ENCODE assay signal across 10 cellular contexts in the genomic region with DNA sequence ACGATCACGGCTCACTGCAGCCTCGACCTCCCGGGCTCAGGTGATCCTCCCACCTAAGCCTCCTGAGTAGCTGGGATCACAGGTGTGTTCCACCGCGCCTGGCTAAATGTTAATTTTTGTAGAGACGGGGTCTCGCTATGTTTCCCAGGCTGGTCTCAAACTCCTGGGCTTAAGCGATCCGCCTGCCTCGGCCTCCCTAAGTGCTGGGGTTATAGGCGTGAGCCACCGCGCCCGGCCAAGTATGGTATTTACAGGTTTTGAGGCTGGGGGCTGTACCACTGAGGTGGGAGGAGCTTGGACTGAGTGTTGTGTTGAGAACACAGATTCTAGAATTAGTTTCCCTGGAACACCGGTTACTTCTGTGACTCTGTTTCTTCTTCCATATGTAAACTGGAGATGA. TPM values are rescaled to one million over a fixed set of nuclear protein-coding genes. Genes with fewer than 3 reads are reported as not detected.
DNase-seq lines count a peak whose midpoint lies in the region; ATAC-seq and TF ChIP-seq lines count a peak whose summit lies in the region.
"Had no signal": no experiment of that assay in that cellular context is flagged by ENCODE, and none has a peak within 500 bp of the region (broad histone marks: within the 10 kb centered on the region; RNA-seq: fewer than 3 reads in every experiment).

No MANE protein-coding gene starts in this region.

- H3K79me2 ChIP-seq in fibroblast of lung (ENCODE audit: control insufficient read depth, insufficient read depth, low read length) = no peaks in the 10 kb centered on the region

- peaks cover 37% of the 10 kb centered on the region for H3K4me1 Mint-ChIP-seq in activated naive CD4-positive, alpha-beta T cell treated with anti-CD3 and anti-CD28 coated beads, Interleukin-2, amount 10 ng/mL, durations not matched to agents 7 days and 5 days
- peaks cover 38 to 70% of the 10 kb centered on the region in 2 donors for H3K4me1 Mint-ChIP-seq in stimulated activated naive B cell treated with anti-CD40 and anti-IgM and Interleukin-4, amounts not matched to agents 10 μg/mL and 1 μg/mL and 100 μg/mL, for 72 hours

- no peak overlapping the region for H3K9ac ChIP-seq in fibroblast of lung (ENCODE audit: insufficient read depth, low read length)

- ATAC-seq in stimulated activated naive B cell treated with anti-CD40 and anti-IgM and Interleukin-4, amounts not matched to agents 10 μg/mL and 1 μg/mL and 100 μg/mL, for 72 hours (replicated peaks) = no peak
- no peak for ATAC-seq in left lung

- H3K4me3 ChIP-seq in fibroblast of lung (replicated peaks in 1 of 4; ENCODE audit: control extremely low read depth in 1 of 4, insufficient read depth in 1 of 4, low read depth in 3 of 4, low read length in 4 of 4) (no peak overlapping the region), left lung (peak overlapping the region in 1 of 2 donors; percentile 62)

- H4K20me1 ChIP-seq in fibroblast of lung (ENCODE audit: control insufficient read depth, extremely low read depth, insufficient read depth, low read length) = no peaks in the 10 kb centered on the region

- intact Hi-C loops in left lung (cut with DNase I) = no loop called here

- TF ChIP-seq CTCF in fibroblast of lung (conservative IDR thresholded peaks at IDR 0.05 in 1 of 2, IDR thresholded peaks at IDR 0.05 in 1 of 2; ENCODE audit: low read depth in 1 of 2, low read length in 2 of 2) (no peak), left lung (IDR thresholded peaks at IDR 0.05) (no peak)

- CTCF ChIA-PET in activated naive CD4-positive, alpha-beta T cell treated with anti-CD3 and anti-CD28 coated beads, Interleukin-2, amount 10 ng/mL, durations not matched to agents 7 days and 5 days (lab: Charles Lee) = interaction anchor here (1.0 to 3.4 kb wide), 5 partner anchors 12 to 145 kb away, joined by 3 to 12 read pairs (median 3); no protein-coding TSS in a partner anchor

- H2AFZ ChIP-seq in fibroblast of lung (ENCODE audit: low read length) = no peak overlapping the region

- peaks cover 3% of the 10 kb centered on the region for H3K36me3 Mint-ChIP-seq in activated naive CD4-positive, alpha-beta T cell treated with anti-CD3 and anti-CD28 coated beads, Interleukin-2, amount 10 ng/mL, durations not matched to agents 7 days and 5 days
- peaks cover 7 to 13% of the 10 kb centered on the region in 2 donors for H3K36me3 Mint-ChIP-seq in stimulated activated naive B cell treated with anti-CD40 and anti-IgM and Interleukin-4, amounts not matched to agents 10 μg/mL and 1 μg/mL and 100 μg/mL, for 72 hours

- no peak for DNase-seq in activated naive CD4-positive, alpha-beta T cell treated with anti-CD3 and anti-CD28 coated beads, Interleukin-2, amount 10 ng/mL, durations not matched to agents 7 days and 5 days
- DNase-seq in activated naive CD4-positive, alpha-beta T cell treated with anti-CD3 and anti-CD28 coated beads, Interleukin-2, amount 50 U/mL, for 16 hours = no peak
- DNase-seq in SK-N-DZ (ENCODE audit: low spot score) (peak; percentile 53), fibroblast of lung (ENCODE audit: low read depth in 2 of 2) (no peak), left lung (no peak), COR-L47 (lab: John Stamatoyannopoulos, UW) (no peak), dermis blood vessel endothelial cell (no peak)
- DNase-seq in stimulated activated naive B cell treated with anti-CD40 and anti-IgM and Interleukin-4, amounts not matched to agents 10 μg/mL and 1 μg/mL and 100 μg/mL, for 72 hours = no peak
- DNase-seq: HCEC 1CT had no signal

- H3K27me3 Mint-ChIP-seq in activated naive CD4-positive, alpha-beta T cell treated with anti-CD3 and anti-CD28 coated beads, Interleukin-2, amount 10 ng/mL, durations not matched to agents 7 days and 5 days = peaks cover 81% of the 10 kb centered on the region
- peaks cover 24 to 28% of the 10 kb centered on the region in 2 donors for H3K27me3 Mint-ChIP-seq in stimulated activated naive B cell treated with anti-CD40 and anti-IgM and Interleukin-4, amounts not matched to agents 10 μg/mL and 1 μg/mL and 100 μg/mL, for 72 hours

- peak overlapping the region; percentile 5 for H3K4me2 ChIP-seq in fibroblast of lung (ENCODE audit: extremely low read depth, insufficient read depth, low read length)

- H3K4me1 ChIP-seq in fibroblast of lung (ENCODE audit: control insufficient read depth, extremely low read depth, insufficient read depth, low read length) (peaks cover 9% of the 10 kb centered on the region), left lung (peaks cover 24 to 76% of the 10 kb centered on the region in 2 donors)

- H3K27me3 ChIP-seq in fibroblast of lung (ENCODE audit: control insufficient read depth, insufficient read depth, low read length) (no peaks in the 10 kb centered on the region), left lung (peaks cover 20 to 64% of the 10 kb centered on the region in 2 donors)

- H3K36me3 ChIP-seq in fibroblast of lung (ENCODE audit: control insufficient read depth, insufficient read depth, low read length) = no peaks in the 10 kb centered on the region
- no peaks in the 10 kb centered on the region for H3K36me3 ChIP-seq in left lung
- H3K36me3 ChIP-seq: upper lobe of left lung had no signal

- no peak overlapping the region for H3K27ac Mint-ChIP-seq in activated naive CD4-positive, alpha-beta T cell treated with anti-CD3 and anti-CD28 coated beads, Interleukin-2, amount 10 ng/mL, durations not matched to agents 7 days and 5 days
- H3K27ac Mint-ChIP-seq in stimulated activated naive B cell treated with anti-CD40 and anti-IgM and Interleukin-4, amounts not matched to agents 10 μg/mL and 1 μg/mL and 100 μg/mL, for 72 hours = no peak overlapping the region

- H3K27ac ChIP-seq in fibroblast of lung (ENCODE audit: insufficient read depth, low read length) = no peak overlapping the region
- H3K27ac ChIP-seq in left lung = no peak overlapping the region

- no peaks in the 10 kb centered on the region for H3K9me3 ChIP-seq in fibroblast of lung (ENCODE audit: control insufficient read depth, insufficient read depth, low read depth, low read length)
- H3K9me3 ChIP-seq in left lung = no peaks in the 10 kb centered on the region
- H3K9me3 ChIP-seq: upper lobe of left lung had no signal

- no peaks in the 10 kb centered on the region for H3K9me3 Mint-ChIP-seq in activated naive CD4-positive, alpha-beta T cell treated with anti-CD3 and anti-CD28 coated beads, Interleukin-2, amount 10 ng/mL, durations not matched to agents 7 days and 5 days
- H3K9me3 Mint-ChIP-seq in stimulated activated naive B cell treated with anti-CD40 and anti-IgM and Interleukin-4, amounts not matched to agents 10 μg/mL and 1 μg/mL and 100 μg/mL, for 72 hours = peaks cover 0 to 4% of the 10 kb centered on the region in 2 donors

- H3K4me3 Mint-ChIP-seq in activated naive CD4-positive, alpha-beta T cell treated with anti-CD3 and anti-CD28 coated beads, Interleukin-2, amount 10 ng/mL, durations not matched to agents 7 days and 5 days = peak overlapping the region; percentile 57
- peak overlapping the region; percentile 48 to 68 for H3K4me3 Mint-ChIP-seq in stimulated activated naive B cell treated with anti-CD40 and anti-IgM and Interleukin-4, amounts not matched to agents 10 μg/mL and 1 μg/mL and 100 μg/mL, for 72 hours

RNA-seq across cellular contexts. Expression of a gene that starts 0.5 kb away (rescaled TPM):
- 7.6 and 9.1 TPM in 2 replicates for polyA plus RNA-seq in SK-N-DZ (2014; cell fraction: cytosol; rRNA removed)
- polyA plus RNA-seq in SK-N-DZ (2014; cell fraction: nucleus; rRNA removed) = 13.0 and 15.0 TPM in 2 replicates
- total RNA-seq in fibroblast of lung (1.8 and 2.8 TPM in 2 replicates), left lung (1 to 10 TPM in 1 of 2 donors, under 1 TPM in 1; 0.47 to 2.1 TPM), dermis blood vessel endothelial cell (0.60 and 1.5 TPM in 2 replicates)
- 2.3 and 2.6 TPM in 2 replicates for polyA plus RNA-seq in fibroblast of lung
- polyA plus RNA-seq in fibroblast of lung (2012) = 3.1 and 3.2 TPM in 2 replicates
- polyA minus RNA-seq in fibroblast of lung (ENCODE audit: low replicate concordance) = not detected in 2 replicates

RNA-seq across cellular contexts. Expression of a gene that starts 0.9 kb away (rescaled TPM):
- 35.2 and 50.4 TPM in 2 replicates for polyA plus RNA-seq in SK-N-DZ (2014; cell fraction: cytosol; rRNA removed)
- 33.0 and 40.4 TPM in 2 replicates for polyA plus RNA-seq in SK-N-DZ (2014; cell fraction: nucleus; rRNA removed)
- total RNA-seq in fibroblast of lung (5.1 and 7.9 TPM in 2 replicates), left lung (10 to 100 TPM in 1 of 2 donors, 1 to 10 TPM in 1; 9.4 to 16.7 TPM), dermis blood vessel endothelial cell (9.0 and 10.2 TPM in 2 replicates)
- 8.9 and 11.7 TPM in 2 replicates for polyA plus RNA-seq in fibroblast of lung
- 19.8 and 23.8 TPM in 2 replicates for polyA plus RNA-seq in fibroblast of lung (2012)
- 15.0 and 45.2 TPM in 2 replicates for polyA minus RNA-seq in fibroblast of lung (ENCODE audit: low replicate concordance)

RNA-seq across cellular contexts. Expression of a gene that starts 9.5 kb away (rescaled TPM):
- polyA plus RNA-seq in SK-N-DZ (2014; cell fraction: cytosol; rRNA removed) = 20.3 and 20.6 TPM in 2 replicates
- polyA plus RNA-seq in SK-N-DZ (2014; cell fraction: nucleus; rRNA removed) = 12.5 and 15.2 TPM in 2 replicates
- total RNA-seq in fibroblast of lung (33.1 and 40.3 TPM in 2 replicates), left lung (100 to 1,000 TPM; 109 to 220 TPM), dermis blood vessel endothelial cell (93.9 and 101 TPM in 2 replicates)
- 62.3 and 67.9 TPM in 2 replicates for polyA plus RNA-seq in fibroblast of lung
- 74.5 and 87.1 TPM in 2 replicates for polyA plus RNA-seq in fibroblast of lung (2012)
- polyA minus RNA-seq in fibroblast of lung (ENCODE audit: low replicate concordance) = 70.0 and 82.2 TPM in 2 replicates

RNA-seq across cellular contexts. Expression of a gene that starts 30.0 kb away (rescaled TPM):
- not detected in 2 replicates for polyA plus RNA-seq in SK-N-DZ (2014; cell fraction: cytosol; rRNA removed)
- polyA plus RNA-seq in SK-N-DZ (2014; cell fraction: nucleus; rRNA removed) = not detected in 2 replicates
- total RNA-seq in fibroblast of lung (9.5 and 24.9 TPM in 2 replicates), left lung (10 to 100 TPM in 1 of 2 donors, 1 to 10 TPM in 1; 7.1 to 20.4 TPM), dermis blood vessel endothelial cell (0.65 and 23.8 TPM in 2 replicates)
- 2.8 and 48.6 TPM in 2 replicates for polyA plus RNA-seq in fibroblast of lung
- polyA plus RNA-seq in fibroblast of lung (2012) = 4.6 and 43.1 TPM in 2 replicates
- polyA minus RNA-seq in fibroblast of lung (ENCODE audit: low replicate concordance) = 20.3 and 218 TPM in 2 replicates
